In genomic region chr10:111916011-111916410, GRCh38 we compare ENCODE assay signal across 36 cellular contexts.
"Had no signal": no experiment of that assay in that cellular context is flagged by ENCODE, and none has a peak within 500 bp of the region (broad histone marks: within the 10 kb centered on the region; RNA-seq: fewer than 3 reads in every experiment).

No MANE protein-coding gene starts in this region.

- DNase-seq: activated CD4-positive, alpha-beta memory T cell treated with anti-CD3 and anti-CD28 coated beads, Interleukin-2, amount 10 ng/mL, durations not matched to agents 7 days and 5 days; activated CD4-positive, alpha-beta T cell treated with anti-CD3 and anti-CD28 coated beads for 1 hour; activated CD4-positive, alpha-beta T cell treated with anti-CD3 and anti-CD28 coated beads for 36 hours; activated CD4-positive, alpha-beta T cell treated with anti-CD3 and anti-CD28 coated beads for 48 hours; activated CD4-positive, alpha-beta T cell treated with anti-CD3 and anti-CD28 coated beads, Interleukin-2, amount 10 ng/mL, durations not matched to agents 7 days and 5 days; activated CD4-positive, alpha-beta T cell treated with anti-CD3 and anti-CD28 coated beads, Interleukin-2, amount 50 U/mL, for 48 hours; activated CD4-positive, CD25-positive, alpha-beta regulatory T cell; activated CD8-positive, alpha-beta memory T cell treated with anti-CD3 and anti-CD28 coated beads for 24 hours; activated CD8-positive, alpha-beta memory T cell treated with anti-CD3 and anti-CD28 coated beads, Interleukin-2, amount 10 ng/mL, durations not matched to agents 7 days and 5 days; activated CD8-positive, alpha-beta memory T cell treated with anti-CD3 and anti-CD28 coated beads, Interleukin-2, amount 50 U/mL, for 48 hours; activated CD8-positive, alpha-beta T cell treated with anti-CD3 and anti-CD28 coated beads, Interleukin-2, amount 10 ng/mL, durations not matched to agents 7 days and 5 days; activated effector memory CD4-positive, alpha-beta T cell treated with anti-CD3 and anti-CD28 coated beads, Interleukin-2, amount 50 U/mL, for 16 hours; activated gamma-delta T cell treated with Interleukin-2 at 50 U/mL for 16 hours; activated naive CD4-positive, alpha-beta T cell; activated naive CD4-positive, alpha-beta T cell treated with anti-CD3 and anti-CD28 coated beads for 36 hours; activated naive CD4-positive, alpha-beta T cell treated with anti-CD3 and anti-CD28 coated beads, Interleukin-2, amount 50 U/mL, for 16 hours; activated naive CD8-positive, alpha-beta T cell treated with anti-CD3 and anti-CD28 coated beads for 36 hours; activated T-cell treated with anti-CD3 and anti-CD28 coated beads, Interleukin-2, amount 50 U/mL, for 4 hours; activated T-cell treated with anti-CD3 and anti-CD28 coated beads, Interleukin-2, amount 50 U/mL, for 72 hours; adrenal gland; amniotic stem cell; aorta; body of pancreas; brain microvascular endothelial cell; central memory CD4-positive, alpha-beta T cell; T-helper 2 cell; T-helper 9 cell; WERI-Rb-1 had no signal

- H3K27ac ChIP-seq: adrenal gland, body of pancreas, brain microvascular endothelial cell, breast epithelium, WERI-Rb-1 had no signal

- H3K27me3 Mint-ChIP-seq: activated CD4-positive, alpha-beta memory T cell treated with anti-CD3 and anti-CD28 coated beads, Interleukin-2, amount 10 ng/mL, durations not matched to agents 7 days and 5 days; activated CD4-positive, alpha-beta T cell treated with anti-CD3 and anti-CD28 coated beads, Interleukin-2, amount 10 ng/mL, durations not matched to agents 7 days and 5 days; activated CD8-positive, alpha-beta memory T cell treated with anti-CD3 and anti-CD28 coated beads, Interleukin-2, amount 10 ng/mL, durations not matched to agents 7 days and 5 days had no signal

- H3K27ac Mint-ChIP-seq: activated CD4-positive, alpha-beta memory T cell treated with anti-CD3 and anti-CD28 coated beads, Interleukin-2, amount 10 ng/mL, durations not matched to agents 7 days and 5 days; activated CD4-positive, alpha-beta T cell treated with anti-CD3 and anti-CD28 coated beads for 36 hours; activated CD4-positive, alpha-beta T cell treated with anti-CD3 and anti-CD28 coated beads, Interleukin-2, amount 10 ng/mL, durations not matched to agents 7 days and 5 days; activated CD8-positive, alpha-beta memory T cell treated with anti-CD3 and anti-CD28 coated beads, Interleukin-2, amount 10 ng/mL, durations not matched to agents 7 days and 5 days; activated CD8-positive, alpha-beta T cell treated with anti-CD3 and anti-CD28 coated beads, Interleukin-2, amount 10 ng/mL, durations not matched to agents 7 days and 5 days; activated naive CD4-positive, alpha-beta T cell treated with anti-CD3 and anti-CD28 coated beads for 36 hours; activated naive CD4-positive, alpha-beta T cell treated with anti-CD3 and anti-CD28 coated beads, Interleukin-2, amount 50 U/mL, for 72 hours; activated naive CD8-positive, alpha-beta T cell treated with anti-CD3 and anti-CD28 coated beads for 36 hours; activated T-cell treated with anti-CD3 and anti-CD28 coated beads, Interleukin-2, amount 50 U/mL, for 72 hours; activated T-helper 1 cell treated with anti-CD3 and anti-CD28 coated beads, Interleukin-12 subunit alpha, Interleukin-12 subunit beta, Interleukin-2, Interleukin-4 antibody, amounts not matched to agents 30 ng/mL and 10 ng/mL and 1 ng/mL, durations not matched to agents 14 hours and 24 hours and 36 hours; activated T-helper 17 cell treated with anti-CD3 and anti-CD28 coated beads, Interleukin-2, amount 50 U/mL, for 72 hours; T-helper 1 cell treated with Interleukin-12 subunit alpha and Interleukin-12 subunit beta and Interleukin-4 antibody, amounts not matched to agents 30 μg/mL and 1 μg/mL, for 36 hours; T-helper 2 cell treated with Interferon-gamma antibody and Interleukin-4, amounts not matched to agents 5 μg/mL and 100 μg/mL, for 36 hours; WTC11 had no signal

- H3K9me3 Mint-ChIP-seq: activated CD4-positive, alpha-beta memory T cell treated with anti-CD3 and anti-CD28 coated beads, Interleukin-2, amount 10 ng/mL, durations not matched to agents 7 days and 5 days; activated CD4-positive, alpha-beta T cell treated with anti-CD3 and anti-CD28 coated beads, Interleukin-2, amount 10 ng/mL, durations not matched to agents 7 days and 5 days; activated naive CD4-positive, alpha-beta T cell treated with anti-CD3 and anti-CD28 coated beads for 36 hours; activated naive CD4-positive, alpha-beta T cell treated with anti-CD3 and anti-CD28 coated beads, Interleukin-2, amount 50 U/mL, for 72 hours; activated naive CD8-positive, alpha-beta T cell treated with anti-CD3 and anti-CD28 coated beads for 36 hours; activated T-cell treated with anti-CD3 and anti-CD28 coated beads, Interleukin-2, amount 50 U/mL, for 4 hours; activated T-cell treated with anti-CD3 and anti-CD28 coated beads, Interleukin-2, amount 50 U/mL, for 72 hours; activated T-helper 1 cell treated with anti-CD3 and anti-CD28 coated beads, Interleukin-12 subunit alpha, Interleukin-12 subunit beta, Interleukin-2, Interleukin-4 antibody, amounts not matched to agents 30 ng/mL and 10 ng/mL and 1 ng/mL, durations not matched to agents 14 hours and 24 hours and 36 hours; activated T-helper 17 cell treated with anti-CD3 and anti-CD28 coated beads, Interleukin-2, amount 50 U/mL, for 72 hours; T-helper 1 cell treated with Interleukin-12 subunit alpha and Interleukin-12 subunit beta and Interleukin-4 antibody, amounts not matched to agents 30 μg/mL and 1 μg/mL, for 36 hours; T-helper 2 cell treated with Interferon-gamma antibody and Interleukin-4, amounts not matched to agents 5 μg/mL and 100 μg/mL, for 36 hours; WTC11 had no signal

- H3K36me3 Mint-ChIP-seq: activated CD8-positive, alpha-beta memory T cell treated with anti-CD3 and anti-CD28 coated beads, Interleukin-2, amount 10 ng/mL, durations not matched to agents 7 days and 5 days; activated naive CD4-positive, alpha-beta T cell treated with anti-CD3 and anti-CD28 coated beads, Interleukin-2, amount 50 U/mL, for 72 hours; activated naive CD8-positive, alpha-beta T cell treated with anti-CD3 and anti-CD28 coated beads for 36 hours; WTC11 had no signal

- ATAC-seq: activated CD4-positive, alpha-beta T cell treated with anti-CD3 and anti-CD28 coated beads for 36 hours; activated CD4-positive, CD25-positive, alpha-beta regulatory T cell treated with anti-CD3 and anti-CD28 coated beads, Interleukin-2, amount 50 U/mL, for 24 hours; activated CD8-positive, alpha-beta memory T cell treated with anti-CD3 and anti-CD28 coated beads, Interleukin-2, amount 10 ng/mL, durations not matched to agents 7 days and 5 days; activated CD8-positive, alpha-beta T cell treated with anti-CD3 and anti-CD28 coated beads, Interleukin-2, amount 10 ng/mL, durations not matched to agents 7 days and 5 days; activated naive CD4-positive, alpha-beta T cell treated with anti-CD3 and anti-CD28 coated beads, Interleukin-2, amount 50 U/mL, for 72 hours; activated T-cell treated with anti-CD3 and anti-CD28 coated beads, Interleukin-2, amount 50 U/mL, for 4 hours; activated T-cell treated with anti-CD3 and anti-CD28 coated beads, Interleukin-2, amount 50 U/mL, for 72 hours; activated T-helper 17 cell treated with anti-CD3 and anti-CD28 coated beads, Interleukin-2, amount 50 U/mL, for 72 hours; body of pancreas; WTC11 had no signal

- H3K4me3 Mint-ChIP-seq: activated CD4-positive, alpha-beta memory T cell treated with anti-CD3 and anti-CD28 coated beads, Interleukin-2, amount 10 ng/mL, durations not matched to agents 7 days and 5 days; activated CD4-positive, alpha-beta T cell treated with anti-CD3 and anti-CD28 coated beads for 36 hours; activated CD4-positive, alpha-beta T cell treated with anti-CD3 and anti-CD28 coated beads, Interleukin-2, amount 10 ng/mL, durations not matched to agents 7 days and 5 days; activated CD8-positive, alpha-beta memory T cell treated with anti-CD3 and anti-CD28 coated beads, Interleukin-2, amount 10 ng/mL, durations not matched to agents 7 days and 5 days; activated CD8-positive, alpha-beta T cell treated with anti-CD3 and anti-CD28 coated beads, Interleukin-2, amount 10 ng/mL, durations not matched to agents 7 days and 5 days; activated naive CD4-positive, alpha-beta T cell treated with anti-CD3 and anti-CD28 coated beads for 36 hours; activated naive CD8-positive, alpha-beta T cell treated with anti-CD3 and anti-CD28 coated beads for 36 hours; activated T-cell treated with anti-CD3 and anti-CD28 coated beads, Interleukin-2, amount 50 U/mL, for 4 hours; activated T-cell treated with anti-CD3 and anti-CD28 coated beads, Interleukin-2, amount 50 U/mL, for 72 hours; activated T-helper 1 cell treated with anti-CD3 and anti-CD28 coated beads, Interleukin-12 subunit alpha, Interleukin-12 subunit beta, Interleukin-2, Interleukin-4 antibody, amounts not matched to agents 30 ng/mL and 10 ng/mL and 1 ng/mL, durations not matched to agents 14 hours and 24 hours and 36 hours; activated T-helper 17 cell treated with anti-CD3 and anti-CD28 coated beads, Interleukin-2, amount 50 U/mL, for 72 hours; T-helper 1 cell treated with Interleukin-12 subunit alpha and Interleukin-12 subunit beta and Interleukin-4 antibody, amounts not matched to agents 30 μg/mL and 1 μg/mL, for 36 hours; T-helper 2 cell treated with Interferon-gamma antibody and Interleukin-4, amounts not matched to agents 5 μg/mL and 100 μg/mL, for 36 hours; WTC11 had no signal

- H3K4me1 Mint-ChIP-seq: activated CD4-positive, alpha-beta memory T cell treated with anti-CD3 and anti-CD28 coated beads, Interleukin-2, amount 10 ng/mL, durations not matched to agents 7 days and 5 days; activated CD4-positive, alpha-beta T cell treated with anti-CD3 and anti-CD28 coated beads for 36 hours; activated CD4-positive, alpha-beta T cell treated with anti-CD3 and anti-CD28 coated beads, Interleukin-2, amount 10 ng/mL, durations not matched to agents 7 days and 5 days; activated CD8-positive, alpha-beta memory T cell treated with anti-CD3 and anti-CD28 coated beads, Interleukin-2, amount 10 ng/mL, durations not matched to agents 7 days and 5 days; activated naive CD8-positive, alpha-beta T cell treated with anti-CD3 and anti-CD28 coated beads for 36 hours; activated T-helper 17 cell treated with anti-CD3 and anti-CD28 coated beads, Interleukin-2, amount 50 U/mL, for 72 hours had no signal
